14 cellular contexts compared by ENCODE assay signal in genomic region chr15:62977952-62978811, GRCh38.
DNase-seq lines count a peak whose midpoint lies in the region; ATAC-seq, FAIRE-seq and TF ChIP-seq lines count a peak whose summit lies in the region.
"Had no signal": no experiment of that assay in that cellular context is flagged by ENCODE, and none has a peak within 500 bp of the region (broad histone marks: within the 10 kb centered on the region; RNA-seq: fewer than 3 reads in every experiment).

No MANE protein-coding gene starts in this region.

- no peak overlapping the region for H3K4me3 ChIP-seq in BE2C (ENCODE audit: low read depth, low read length)
- H3K4me3 ChIP-seq in epithelial cell of esophagus (ENCODE audit: low read length) = no peak overlapping the region
- no peak overlapping the region for H3K4me3 ChIP-seq in small intestine (ENCODE audit: low read depth in 1 of 2, low read length in 2 of 2)
- H3K4me3 ChIP-seq: PC-9 had no signal

- no peak for TF ChIP-seq CTCF in BE2C (IDR thresholded peaks at IDR 0.05; ENCODE audit: low read depth, low read length)
- no peak for TF ChIP-seq CTCF in epithelial cell of esophagus (IDR thresholded peaks at IDR 0.05; ENCODE audit: insufficient read depth, low read depth, low read length, missing control alignments)

- FAIRE-seq in RCC 7860 (lab: Jason Lieb, UNC) = peak; percentile 55
- FAIRE-seq in small intestine (lab: Jason Lieb, UNC) = no peak

- no peak for ATAC-seq in HG03378 (IDR thresholded peaks at IDR 0.05; ENCODE audit: unreplicated experiment)
- ATAC-seq in T-helper 17 cell = no peak

- H3K9me3 ChIP-seq in BE2C (no peaks in the 10 kb centered on the region), small intestine (ENCODE audit: control insufficient read depth, low read depth) (no peaks in the 10 kb centered on the region), T-helper 17 cell (ENCODE audit: control insufficient read depth, low read length, poor library complexity, severe bottlenecking) (no peaks in the 10 kb centered on the region)

- H3K27me3 ChIP-seq in BE2C (no peaks in the 10 kb centered on the region), small intestine (ENCODE audit: control insufficient read depth in 2 of 2, insufficient read depth in 2 of 2, low read length in 2 of 2) (no peaks in the 10 kb centered on the region)

- no peak overlapping the region for H3K27ac Mint-ChIP-seq in T-helper 17 cell
- H3K27ac Mint-ChIP-seq: activated naive CD8-positive, alpha-beta T cell treated with anti-CD3 and anti-CD28 coated beads, Interleukin-2, amount 10 ng/mL, durations not matched to agents 7 days and 5 days had no signal

- no peak overlapping the region for H3K27ac ChIP-seq in small intestine (ENCODE audit: low read depth in 1 of 2, low read length in 1 of 2)
- H3K27ac ChIP-seq: PC-9 had no signal

- no peaks in the 10 kb centered on the region for H3K4me1 Mint-ChIP-seq in T-helper 17 cell
- H3K4me1 Mint-ChIP-seq: activated naive CD8-positive, alpha-beta T cell treated with anti-CD3 and anti-CD28 coated beads, Interleukin-2, amount 10 ng/mL, durations not matched to agents 7 days and 5 days had no signal

- no peaks in the 10 kb centered on the region for H3K36me3 ChIP-seq in BE2C
- H3K36me3 ChIP-seq in small intestine (ENCODE audit: control insufficient read depth in 2 of 2, insufficient read depth in 2 of 2, low read length in 2 of 2) = no peaks in the 10 kb centered on the region

- no peak overlapping the region for H3K4me3 Mint-ChIP-seq in T-helper 17 cell
- H3K4me3 Mint-ChIP-seq: activated naive CD8-positive, alpha-beta T cell treated with anti-CD3 and anti-CD28 coated beads, Interleukin-2, amount 10 ng/mL, durations not matched to agents 7 days and 5 days had no signal

- H3K27me3 Mint-ChIP-seq in T-helper 17 cell = peaks cover 14% of the 10 kb centered on the region

- WGBS in small intestine, 3 donors = 77 to 85% (median 82%) methylated on average over 8 of the region's 8 CpGs

- no peaks in the 10 kb centered on the region for H3K36me3 Mint-ChIP-seq in T-helper 17 cell (ENCODE audit: low read depth)
- H3K36me3 Mint-ChIP-seq: activated naive CD8-positive, alpha-beta T cell treated with anti-CD3 and anti-CD28 coated beads, Interleukin-2, amount 10 ng/mL, durations not matched to agents 7 days and 5 days; naive B cell had no signal

- H3K4me1 ChIP-seq in BE2C (peaks cover 15% of the 10 kb centered on the region), small intestine (ENCODE audit: control insufficient read depth in 2 of 2, insufficient read depth in 1 of 2, low read depth in 1 of 2, low read length in 1 of 2) (no peaks in the 10 kb centered on the region)

- DNase-seq in BE2C (peak; percentile 39), RCC 7860 (ENCODE audit: low spot score) (peak; percentile 91), epithelial cell of esophagus (ENCODE audit: low read depth) (peak; percentile 28), myocyte (ENCODE audit: low read depth) (peak; percentile 98), COR-L47 (lab: John Stamatoyannopoulos, UW) (no peak), small intestine (no peak), T-helper 17 cell (no peak)
- DNase-seq: activated naive CD8-positive, alpha-beta T cell treated with anti-CD3 and anti-CD28 coated beads, Interleukin-2, amount 10 ng/mL, durations not matched to agents 7 days and 5 days; effector memory CD4-positive, alpha-beta T cell; Karpas-422; naive B cell; PC-9; stimulated activated CD4-positive, alpha-beta T cell treated with anti-CD3 and anti-CD28 coated beads, Interleukin-12 subunit alpha, Interleukin-12 subunit beta, amount 100 ng/mL, for 4 hours had no signal

Comparison
In these comparisons a context has a peak if more than half of its experiments do, and no peak if none do; other contexts are left out.
1. DNase-seq: peak in BE2C (single experiment), RCC 7860 (single experiment), epithelial cell of esophagus (single experiment) and myocyte (single experiment); none in COR-L47 (single experiment), small intestine (single experiment) and T-helper 17 cell (0 of 3).